In genomic region chr6:142155091-142155490, GRCh38 we compare ENCODE assay signal across 29 cellular contexts. TPM values are rescaled to one million over a fixed set of nuclear protein-coding genes. Genes with fewer than 3 reads are reported as not detected.
"Had no signal": no experiment of that assay in that cellular context is flagged by ENCODE, and none has a peak within 500 bp of the region (broad histone marks: within the 10 kb centered on the region; RNA-seq: fewer than 3 reads in every experiment).

No MANE protein-coding gene starts in this region.

- H3K27me3 ChIP-seq: body of pancreas, gastrocnemius medialis, neutrophil, pancreas, upper lobe of left lung had no signal

- H3K36me3 ChIP-seq: gastrocnemius medialis, neutrophil, pancreas, WERI-Rb-1 had no signal

- H3K4me3 ChIP-seq: body of pancreas, gastrocnemius medialis, pancreas, psoas muscle, upper lobe of left lung had no signal

- DNase-seq: activated CD4-positive, alpha-beta T cell treated with anti-CD3 and anti-CD28 coated beads, Interleukin-2, amount 10 ng/mL, durations not matched to agents 7 days and 5 days; activated CD4-positive, CD25-positive, alpha-beta regulatory T cell treated with anti-CD3 and anti-CD28 coated beads, Interleukin-2, amount 50 U/mL, for 72 hours; activated CD8-positive, alpha-beta memory T cell treated with anti-CD3 and anti-CD28 coated beads, Interleukin-2, amount 10 ng/mL, durations not matched to agents 7 days and 5 days; activated CD8-positive, alpha-beta T cell treated with anti-CD3 and anti-CD28 coated beads for 36 hours; activated gamma-delta T cell; anterior cingulate cortex; body of pancreas; effector CD8-positive, alpha-beta T cell; gastrocnemius medialis; hippocampal formation; islet precursor cell; left colon; mesenchymal stem cell; pancreas; psoas muscle; right cardiac atrium; stimulated activated CD4-positive, alpha-beta T cell treated with anti-CD3 and anti-CD28 coated beads, Interleukin-4, amount 100 ng/mL, for 4 hours; stimulated activated naive CD8-positive, alpha-beta T cell treated with anti-CD3 and anti-CD28 coated beads, Interleukin-15, Interleukin-2, amounts not matched to agents 100 U/mL and 50 U/mL, for 24 hours; upper lobe of left lung; WERI-Rb-1 had no signal

- ATAC-seq: activated CD8-positive, alpha-beta memory T cell treated with anti-CD3 and anti-CD28 coated beads, Interleukin-2, amount 10 ng/mL, durations not matched to agents 7 days and 5 days; activated CD8-positive, alpha-beta T cell treated with anti-CD3 and anti-CD28 coated beads for 36 hours; body of pancreas; gastrocnemius medialis; left colon; psoas muscle; right cardiac atrium; stimulated activated naive CD8-positive, alpha-beta T cell treated with anti-CD3 and anti-CD28 coated beads, Interleukin-15, Interleukin-2, amounts not matched to agents 100 U/mL and 50 U/mL, for 24 hours had no signal

- H3K4me1 ChIP-seq: body of pancreas had no signal

- H3K27ac ChIP-seq: body of pancreas, gastrocnemius medialis, neutrophil, pancreas, psoas muscle, upper lobe of left lung, WERI-Rb-1 had no signal

- H3K9me3 ChIP-seq: body of pancreas, gastrocnemius medialis, neutrophil, pancreas, psoas muscle, upper lobe of left lung had no signal

RNA-seq across cellular contexts. Expression of gene NMBR, which starts 8.2 kb away (rescaled TPM):
- total RNA-seq: activated CD4-positive, alpha-beta T cell treated with anti-CD3 and anti-CD28 coated beads, Interleukin-2, amount 10 ng/mL, durations not matched to agents 7 days and 5 days; activated CD8-positive, alpha-beta memory T cell treated with anti-CD3 and anti-CD28 coated beads, Interleukin-2, amount 10 ng/mL, durations not matched to agents 7 days and 5 days; activated CD8-positive, alpha-beta T cell treated with anti-CD3 and anti-CD28 coated beads for 36 hours; activated T-helper 1 cell treated with anti-CD3 and anti-CD28 coated beads, Interleukin-12 subunit alpha, Interleukin-12 subunit beta, Interleukin-2, Interleukin-4 antibody, amounts not matched to agents 30 ng/mL and 10 ng/mL and 1 ng/mL, durations not matched to agents 14 hours and 24 hours and 36 hours; body of pancreas; cardiac septum; left colon; lower leg skin; mononuclear cell; myocyte; psoas muscle; right cardiac atrium; subcutaneous adipose tissue; upper lobe of left lung had no signal
- polyA plus RNA-seq: esophagus, pancreas, psoas muscle, right cardiac atrium had no signal

RNA-seq across cellular contexts. Expression of gene GJE1, which starts 22.4 kb away (rescaled TPM):
- total RNA-seq: activated CD4-positive, alpha-beta T cell treated with anti-CD3 and anti-CD28 coated beads, Interleukin-2, amount 10 ng/mL, durations not matched to agents 7 days and 5 days; activated CD8-positive, alpha-beta memory T cell treated with anti-CD3 and anti-CD28 coated beads, Interleukin-2, amount 10 ng/mL, durations not matched to agents 7 days and 5 days; activated CD8-positive, alpha-beta T cell treated with anti-CD3 and anti-CD28 coated beads for 36 hours; activated T-helper 1 cell treated with anti-CD3 and anti-CD28 coated beads, Interleukin-12 subunit alpha, Interleukin-12 subunit beta, Interleukin-2, Interleukin-4 antibody, amounts not matched to agents 30 ng/mL and 10 ng/mL and 1 ng/mL, durations not matched to agents 14 hours and 24 hours and 36 hours; body of pancreas; cardiac septum; gastrocnemius medialis; left colon; lower leg skin; mononuclear cell; myocyte; pancreas; psoas muscle; right cardiac atrium; subcutaneous adipose tissue; upper lobe of left lung had no signal
- polyA plus RNA-seq: esophagus, pancreas, psoas muscle, right cardiac atrium, thymus had no signal
